Comparison of ENCODE assay signal across 11 cellular contexts in the genomic region with DNA sequence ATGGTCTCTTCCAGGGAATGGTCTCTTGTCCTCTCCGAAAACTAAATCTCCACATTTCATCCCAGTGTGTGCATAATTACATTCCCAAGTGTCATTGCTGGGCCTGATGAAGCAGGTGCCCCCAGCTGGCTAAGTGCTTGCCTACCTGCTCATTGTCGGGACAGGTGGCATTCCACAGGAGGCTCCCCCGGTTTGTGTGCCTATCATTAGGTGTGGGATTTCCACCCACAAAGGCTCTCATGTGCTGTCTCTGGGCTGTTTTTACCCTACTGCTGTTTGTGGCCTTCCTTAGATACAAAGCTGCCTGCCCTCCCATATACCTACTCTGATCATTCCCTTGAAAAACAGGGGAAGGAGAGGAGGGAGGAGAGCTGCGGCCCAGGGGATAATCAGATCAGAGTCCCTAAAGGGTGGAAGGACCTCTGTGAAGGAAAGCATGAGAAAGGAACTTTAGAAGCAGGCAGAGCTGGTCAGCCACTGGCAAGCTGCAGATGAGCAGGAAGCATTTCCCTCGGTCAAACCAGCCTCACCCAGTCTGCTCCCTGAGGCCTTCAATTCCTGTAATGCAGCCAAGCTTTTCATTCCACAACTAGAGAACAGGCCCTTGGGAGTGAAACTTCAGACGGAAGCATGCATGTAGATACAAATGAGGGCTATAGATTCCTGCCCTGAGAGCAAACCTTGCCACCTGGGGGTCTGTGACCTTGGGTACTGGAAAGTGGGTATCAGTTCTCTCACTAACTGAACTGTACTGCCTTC.
DNase-seq lines count a peak whose midpoint lies in the region; ATAC-seq and TF ChIP-seq lines count a peak whose summit lies in the region.
"Had no signal": no experiment of that assay in that cellular context is flagged by ENCODE, and none has a peak within 500 bp of the region (broad histone marks: within the 10 kb centered on the region; RNA-seq: fewer than 3 reads in every experiment).

No MANE protein-coding gene starts in this region.

- no peaks in the 10 kb centered on the region for H4K20me1 ChIP-seq in PC-3 (ENCODE audit: low read length)

- H3K36me3 Mint-ChIP-seq in neural crest cell (ENCODE audit: low read depth) = no peaks in the 10 kb centered on the region
- no peaks in the 10 kb centered on the region for H3K36me3 Mint-ChIP-seq in CD8-positive, alpha-beta T cell

- no peaks in the 10 kb centered on the region for H3F3A ChIP-seq in PC-3 (ENCODE audit: low read length, unreplicated experiment)

- CTCF ChIA-PET in PC-3 (lab: Charles Lee) = no interaction called here
- CTCF ChIA-PET in CD8-positive, alpha-beta T cell (lab: Charles Lee) = interaction anchor here (1.4 kb wide), 1 partner anchor 17 kb away, joined by 6 read pairs; no protein-coding TSS in a partner anchor

- intact Hi-C loops in PC-3 (cut with micrococcal nuclease) = no loop called here
- intact Hi-C loops in CD8-positive, alpha-beta T cell (cut with DNase I, micrococcal nuclease) = no loop called here

- H3K4me1 Mint-ChIP-seq in neural crest cell = peaks cover 34% of the 10 kb centered on the region
- peaks cover 45% of the 10 kb centered on the region for H3K4me1 Mint-ChIP-seq in CD8-positive, alpha-beta T cell (ENCODE audit: low read depth)

- no peaks in the 10 kb centered on the region for H3K9me2 ChIP-seq in PC-3 (replicated peaks; ENCODE audit: low read length)

- peak overlapping the region; percentile 31; the same call in 1 of the 2 replicates for H3K4me2 ChIP-seq in PC-3 (ENCODE audit: low read length)

- H3K4me1 ChIP-seq in PC-3 (ENCODE audit: insufficient read depth, low read length) = peaks cover 11% of the 10 kb centered on the region
- H3K4me1 ChIP-seq in CD8-positive, alpha-beta T cell (ENCODE audit: insufficient read depth, low read length) = peaks cover 44% of the 10 kb centered on the region

- H3K9me3 ChIP-seq in PC-3 (ENCODE audit: low read length) = no peaks in the 10 kb centered on the region
- no peaks in the 10 kb centered on the region for H3K9me3 ChIP-seq in CD8-positive, alpha-beta T cell (ENCODE audit: low read length)

- no peaks in the 10 kb centered on the region for H3K9me3 Mint-ChIP-seq in neural crest cell
- H3K9me3 Mint-ChIP-seq in CD8-positive, alpha-beta T cell = no peaks in the 10 kb centered on the region

- no peak overlapping the region for H3K4me3 ChIP-seq in PC-3 (ENCODE audit: low read length)
- H3K4me3 ChIP-seq in fibroblast of the aortic adventitia (ENCODE audit: low read depth, low read length) = no peak overlapping the region
- H3K4me3 ChIP-seq in CD8-positive, alpha-beta T cell (ENCODE audit: low read depth, low read length) = no peak overlapping the region

- H3K27me3 ChIP-seq in PC-3 (ENCODE audit: low read length) = no peaks in the 10 kb centered on the region
- no peaks in the 10 kb centered on the region for H3K27me3 ChIP-seq in CD8-positive, alpha-beta T cell (ENCODE audit: insufficient read depth, low read length)

- peaks cover 4% of the 10 kb centered on the region for H3K27me3 Mint-ChIP-seq in neural crest cell (ENCODE audit: low read depth)
- H3K27me3 Mint-ChIP-seq in CD8-positive, alpha-beta T cell (ENCODE audit: low read depth) = no peaks in the 10 kb centered on the region

- ATAC-seq in PC-3 = peak; percentile 99
- ATAC-seq in GM21717 (IDR thresholded peaks at IDR 0.05; ENCODE audit: unreplicated experiment) = no peak
- no peak for ATAC-seq in CD8-positive, alpha-beta T cell
- ATAC-seq in GM18868 (IDR thresholded peaks at IDR 0.05; ENCODE audit: unreplicated experiment) = no peak

- H3K4me3 Mint-ChIP-seq in neural crest cell = no peak overlapping the region
- H3K4me3 Mint-ChIP-seq in CD8-positive, alpha-beta T cell = no peak overlapping the region

- no peaks in the 10 kb centered on the region for H3K79me2 ChIP-seq in PC-3 (ENCODE audit: low read length)

- BruUV-seq in PC-3 (replicated peaks; lab: Mats Ljungman, UMichigan) = no TSS peak

- H2AFZ ChIP-seq in PC-3 (ENCODE audit: low read length) = peak overlapping the region; percentile 59; the same call in 1 of the 2 replicates

- DNase-seq in AG20443 (ENCODE audit: low spot score) (peak; percentile 69), PC-3 (peak; percentile 74), fibroblast of the aortic adventitia (ENCODE audit: low read depth) (peak; percentile 96), neural crest cell (ENCODE audit: low read depth, low spot score) (no peak), NCI-H1694 (lab: John Stamatoyannopoulos, UW) (no peak)
- no peak for DNase-seq in CD8-positive, alpha-beta T cell
- DNase-seq: DMS79 treated with DMSO at 0.1 percent for 48 hours, MM.1S, T-helper 9 cell had no signal

- H3K36me3 ChIP-seq in PC-3 (ENCODE audit: low read depth, low read length) = no peaks in the 10 kb centered on the region
- H3K36me3 ChIP-seq in CD8-positive, alpha-beta T cell (ENCODE audit: insufficient read depth, low read length) = no peaks in the 10 kb centered on the region

- no peak overlapping the region for H3K9ac ChIP-seq in PC-3 (ENCODE audit: low read length)

- TF ChIP-seq CTCF in PC-3 (conservative IDR thresholded peaks at IDR 0.05; ENCODE audit: low read depth, low read length) (no peak), fibroblast of the aortic adventitia (IDR thresholded peaks at IDR 0.05; ENCODE audit: insufficient read depth, low read length) (no peak), neural crest cell (conservative IDR thresholded peaks at IDR 0.05) (no peak)
- TF ChIP-seq CTCF in CD8-positive, alpha-beta T cell (IDR thresholded peaks at IDR 0.05) = no peak

- POLR2A ChIA-PET in PC-3 (lab: Charles Lee; ENCODE audit: unreplicated experiment) = interaction anchor here (0.6 kb wide), 1 partner anchor 99 kb away, joined by 7 read pairs; no protein-coding TSS in a partner anchor
- POLR2A ChIA-PET in CD8-positive, alpha-beta T cell (lab: Charles Lee) = interaction anchor here (0.6 kb wide), 1 partner anchor 51 kb away, joined by 3 read pairs; no protein-coding TSS in a partner anchor

- H3K27ac ChIP-seq in PC-3 (ENCODE audit: low read length) = peak overlapping the region; percentile 52
- H3K27ac ChIP-seq in CD8-positive, alpha-beta T cell (ENCODE audit: low read depth, low read length) = no peak overlapping the region

- peak overlapping the region; percentile 5 for H3K27ac Mint-ChIP-seq in neural crest cell (ENCODE audit: unreplicated experiment)
- H3K27ac Mint-ChIP-seq in CD8-positive, alpha-beta T cell = no peak overlapping the region

Comparison
In these comparisons a context has a peak if more than half of its experiments do, and no peak if none do; other contexts are left out.
1. DNase-seq: peak in AG20443 (single experiment), PC-3 (single experiment) and fibroblast of the aortic adventitia (single experiment); none in neural crest cell (single experiment), NCI-H1694 (single experiment) and CD8-positive, alpha-beta T cell (0 of 7).